In genomic region chr10:11658801-11659368, GRCh38 we compare ENCODE assay signal across 17 cellular contexts.
"Had no signal": no experiment of that assay in that cellular context is flagged by ENCODE, and none has a peak within 500 bp of the region (broad histone marks: within the 10 kb centered on the region; RNA-seq: fewer than 3 reads in every experiment).

No MANE protein-coding gene starts in this region.

- ATAC-seq: activated T-helper 17 cell treated with anti-CD3 and anti-CD28 coated beads, Interleukin-2, amount 50 U/mL, for 72 hours; pancreas had no signal

- H3K27me3 ChIP-seq: cardiac muscle cell, pancreas, sigmoid colon had no signal

- H3K4me3 ChIP-seq: cardiac muscle cell, lung, pancreas, sigmoid colon, thoracic aorta had no signal

- H3K9me3 Mint-ChIP-seq: activated naive CD4-positive, alpha-beta T cell treated with anti-CD3 and anti-CD28 coated beads, Interleukin-2, amount 10 ng/mL, durations not matched to agents 7 days and 5 days; activated T-helper 17 cell treated with anti-CD3 and anti-CD28 coated beads, Interleukin-2, amount 50 U/mL, for 72 hours; naive B cell had no signal

- H3K4me1 ChIP-seq: pancreas, sigmoid colon had no signal

- H3K36me3 Mint-ChIP-seq: activated naive CD4-positive, alpha-beta T cell treated with anti-CD3 and anti-CD28 coated beads, Interleukin-2, amount 10 ng/mL, durations not matched to agents 7 days and 5 days; naive B cell had no signal

- H3K36me3 ChIP-seq: cardiac muscle cell, pancreas, sigmoid colon, thoracic aorta had no signal

- DNase-seq: activated CD4-positive, alpha-beta T cell treated with anti-CD3 and anti-CD28 coated beads for 1 hour; activated CD4-positive, alpha-beta T cell treated with anti-CD3 and anti-CD28 coated beads, Interleukin-2, amount 50 U/mL, for 4 hours; activated naive CD4-positive, alpha-beta T cell treated with anti-CD3 and anti-CD28 coated beads, Interleukin-2, amount 10 ng/mL, durations not matched to agents 7 days and 5 days; foreskin melanocyte; kidney glomerular epithelial cell; midbrain; naive B cell; pancreas; sigmoid colon; stimulated activated CD4-positive, alpha-beta T cell treated with anti-CD3 and anti-CD28 coated beads, Interleukin-2, amount 100 ng/mL, for 24 hours; T-helper 1 cell; T1000 had no signal

- H3K9me3 ChIP-seq: pancreas, sigmoid colon, thoracic aorta had no signal

- H3K27me3 Mint-ChIP-seq: naive B cell had no signal

- H3K4me3 Mint-ChIP-seq: activated naive CD4-positive, alpha-beta T cell treated with anti-CD3 and anti-CD28 coated beads, Interleukin-2, amount 10 ng/mL, durations not matched to agents 7 days and 5 days; activated T-helper 17 cell treated with anti-CD3 and anti-CD28 coated beads, Interleukin-2, amount 50 U/mL, for 72 hours; naive B cell had no signal

- H3K4me1 Mint-ChIP-seq: activated T-helper 17 cell treated with anti-CD3 and anti-CD28 coated beads, Interleukin-2, amount 50 U/mL, for 72 hours had no signal

- H3K27ac Mint-ChIP-seq: activated naive CD4-positive, alpha-beta T cell treated with anti-CD3 and anti-CD28 coated beads, Interleukin-2, amount 10 ng/mL, durations not matched to agents 7 days and 5 days; activated T-helper 17 cell treated with anti-CD3 and anti-CD28 coated beads, Interleukin-2, amount 50 U/mL, for 72 hours had no signal

- H3K27ac ChIP-seq: cardiac muscle cell, pancreas, sigmoid colon, thoracic aorta, VCaP had no signal
